ENCODE assay signal across 1 cellular context in genomic region chr10:133110609-133111275, GRCh38.
TF ChIP-seq lines count a peak whose summit lies in the region.

No MANE protein-coding gene starts in this region.

TF ChIP-seq in endothelial cell of umbilical vein, 7 proteins besides CTCF, POLR2A, EP300 and RAD21:
- TF ChIP-seq MYC (IDR thresholded peaks at IDR 0.05; ENCODE audit: low read depth, low read length) (no peak), GATA2 (IDR thresholded peaks at IDR 0.05; ENCODE audit: insufficient read depth, insufficient read length, low read depth, low read length) (peak; percentile 50)
